ENCODE assay signal across 9 cellular contexts in genomic region chrX:46381630-46382029, GRCh38.
DNase-seq lines count a peak whose midpoint lies in the region; ATAC-seq and TF ChIP-seq lines count a peak whose summit lies in the region.
"Had no signal": no experiment of that assay in that cellular context is flagged by ENCODE, and none has a peak within 500 bp of the region (broad histone marks: within the 10 kb centered on the region; RNA-seq: fewer than 3 reads in every experiment).

No MANE protein-coding gene starts in this region.

- H2BK120ac ChIP-seq in mesendoderm (ENCODE audit: low read depth, low read length) = no peak overlapping the region

- H3K36me3 ChIP-seq in mesendoderm (ENCODE audit: control insufficient read depth, insufficient read depth, low read length) = no peaks in the 10 kb centered on the region

- intact Hi-C loops in cardiac septum (cut with DNase I) = no loop called here

- no peak overlapping the region for H4K5ac ChIP-seq in mesendoderm (ENCODE audit: low read length)

- DNase-seq in A172 (ENCODE audit: low spot score) (peak; percentile 32), NCI-H226 (peak; percentile 2), mesendoderm (peak; percentile 35), amniotic stem cell (lab: John Stamatoyannopoulos, UW) (no peak), cardiac septum (ENCODE audit: low spot score) (no peak)
- no peak for DNase-seq in activated naive CD8-positive, alpha-beta T cell treated with anti-CD3 and anti-CD28 coated beads, Interleukin-2, amount 10 ng/mL, durations not matched to agents 7 days and 5 days

- H3K4me3 Mint-ChIP-seq in activated naive CD8-positive, alpha-beta T cell treated with anti-CD3 and anti-CD28 coated beads, Interleukin-2, amount 10 ng/mL, durations not matched to agents 7 days and 5 days = no peak overlapping the region
- H3K4me3 Mint-ChIP-seq: brain had no signal

- no peak overlapping the region for H3K9ac ChIP-seq in mesendoderm (ENCODE audit: low read length)

- H3K18ac ChIP-seq in mesendoderm (ENCODE audit: low read length) = no peak overlapping the region

- H3K4me1 ChIP-seq in mesendoderm (ENCODE audit: control insufficient read depth, low read depth, low read length) = no peaks in the 10 kb centered on the region

- H3K27me3 Mint-ChIP-seq in activated naive CD8-positive, alpha-beta T cell treated with anti-CD3 and anti-CD28 coated beads, Interleukin-2, amount 10 ng/mL, durations not matched to agents 7 days and 5 days = peaks cover 5% of the 10 kb centered on the region
- H3K27me3 Mint-ChIP-seq: brain had no signal

- H3K36me3 Mint-ChIP-seq in activated naive CD8-positive, alpha-beta T cell treated with anti-CD3 and anti-CD28 coated beads, Interleukin-2, amount 10 ng/mL, durations not matched to agents 7 days and 5 days = no peaks in the 10 kb centered on the region
- H3K36me3 Mint-ChIP-seq: brain had no signal

- no CpG with 5 or more reads among the region's 2 CpGs for WGBS in mesendoderm (ENCODE audit: extremely low coverage, insufficient coverage, low lambda C conversion rate)

- no peaks in the 10 kb centered on the region for H3K9me3 Mint-ChIP-seq in activated naive CD8-positive, alpha-beta T cell treated with anti-CD3 and anti-CD28 coated beads, Interleukin-2, amount 10 ng/mL, durations not matched to agents 7 days and 5 days
- H3K9me3 Mint-ChIP-seq: brain had no signal

- H3K4me3 ChIP-seq in mesendoderm (ENCODE audit: low read length) = no peak overlapping the region

- H3K56ac ChIP-seq in mesendoderm (ENCODE audit: low read length) = no peak overlapping the region

- TF ChIP-seq CTCF in GM12874 (IDR thresholded peaks at IDR 0.05; ENCODE audit: insufficient read depth, low read depth, low read length) = peak; percentile 52

- H3K27me3 ChIP-seq in mesendoderm (ENCODE audit: insufficient read depth, low read length, poor library complexity) = no peaks in the 10 kb centered on the region

- POLR2A ChIA-PET in activated naive CD8-positive, alpha-beta T cell treated with anti-CD3 and anti-CD28 coated beads, Interleukin-2, amount 10 ng/mL, durations not matched to agents 7 days and 5 days (lab: Charles Lee) = no interaction called here

- H2BK5ac ChIP-seq in mesendoderm (ENCODE audit: low read length) = no peak overlapping the region

- no peaks in the 10 kb centered on the region for H3K79me2 ChIP-seq in mesendoderm (ENCODE audit: control insufficient read depth, insufficient read depth, low read length)

- H3K4ac ChIP-seq in mesendoderm (ENCODE audit: low read depth, low read length) = no peak overlapping the region

- peaks cover 2% of the 10 kb centered on the region for H3K4me1 Mint-ChIP-seq in activated naive CD8-positive, alpha-beta T cell treated with anti-CD3 and anti-CD28 coated beads, Interleukin-2, amount 10 ng/mL, durations not matched to agents 7 days and 5 days
- H3K4me1 Mint-ChIP-seq: brain had no signal

- H3K27ac ChIP-seq in mesendoderm (ENCODE audit: low read depth, low read length) = no peak overlapping the region

- no peaks in the 10 kb centered on the region for H3K79me1 ChIP-seq in mesendoderm (ENCODE audit: low read length)

- H3K27ac Mint-ChIP-seq in activated naive CD8-positive, alpha-beta T cell treated with anti-CD3 and anti-CD28 coated beads, Interleukin-2, amount 10 ng/mL, durations not matched to agents 7 days and 5 days = no peak overlapping the region
- H3K27ac Mint-ChIP-seq: brain had no signal

- ATAC-seq in activated naive CD8-positive, alpha-beta T cell treated with anti-CD3 and anti-CD28 coated beads, Interleukin-2, amount 10 ng/mL, durations not matched to agents 7 days and 5 days (ENCODE audit: low read depth) = peak; percentile 39
- ATAC-seq in GM21390 (IDR thresholded peaks at IDR 0.05; ENCODE audit: unreplicated experiment) = no peak

- no peak overlapping the region for H2BK15ac ChIP-seq in mesendoderm (replicated peaks; ENCODE audit: low read depth)

- no peak overlapping the region for H3K4me2 ChIP-seq in mesendoderm (ENCODE audit: low read length)

- H2AK5ac ChIP-seq in mesendoderm (ENCODE audit: low read length) = no peak overlapping the region

- H3K23ac ChIP-seq in mesendoderm (ENCODE audit: low read length) = no peak overlapping the region

- no peak overlapping the region for H4K8ac ChIP-seq in mesendoderm (ENCODE audit: low read depth, low read length)

Comparison
In these comparisons a context has a peak if more than half of its experiments do, and no peak if none do; other contexts are left out.
1. DNase-seq: peak in A172 (single experiment), NCI-H226 (single experiment) and mesendoderm (single experiment); none in activated naive CD8-positive, alpha-beta T cell treated with anti-CD3 and anti-CD28 coated beads, Interleukin-2, amount 10 ng/mL, durations not matched to agents 7 days and 5 days (single experiment), amniotic stem cell (single experiment) and cardiac septum (single experiment).